11 cellular contexts compared by ENCODE assay signal in genomic region chr2:100561191-100561590, GRCh38. TPM values are rescaled to one million over a fixed set of nuclear protein-coding genes. Genes with fewer than 3 reads are reported as not detected.
DNase-seq lines count a peak whose midpoint lies in the region; ATAC-seq and TF ChIP-seq lines count a peak whose summit lies in the region.
"Had no signal": no experiment of that assay in that cellular context is flagged by ENCODE, and none has a peak within 500 bp of the region (broad histone marks: within the 10 kb centered on the region; RNA-seq: fewer than 3 reads in every experiment).

No MANE protein-coding gene starts in this region.

- H3K9me3 ChIP-seq in Caco-2, result no peaks in the 10 kb centered on the region
- H3K9me3 ChIP-seq in neutrophil, result no peaks in the 10 kb centered on the region
- H3K9me3 ChIP-seq in upper lobe of left lung, result no peaks in the 10 kb centered on the region

- POLR2A ChIA-PET in Caco-2 (lab: Charles Lee), result no interaction called here

- H3K36me3 ChIP-seq in Caco-2 (ENCODE audit: control insufficient read depth, insufficient read depth, low read length) (no peaks in the 10 kb centered on the region), neutrophil (no peaks in the 10 kb centered on the region), upper lobe of left lung (peaks cover 0 to under 1% (median under 1%) of the 10 kb centered on the region in 4 donors)

- H3K27ac Mint-ChIP-seq in Caco-2 (ENCODE audit: unreplicated experiment), result no peak overlapping the region

- H3K4me1 ChIP-seq in Caco-2, result no peaks in the 10 kb centered on the region
- peaks cover 13 to 19% of the 10 kb centered on the region in 2 experiments for H3K4me1 ChIP-seq in neutrophil (ENCODE audit: control insufficient read depth in 1 of 2, insufficient read depth in 1 of 2, low read depth in 1 of 2, low read length in 1 of 2)
- peaks cover 7 to 28% (median 14%) of the 10 kb centered on the region in 4 donors for H3K4me1 ChIP-seq in upper lobe of left lung

- H3K9me3 Mint-ChIP-seq in Caco-2 (ENCODE audit: unreplicated experiment), result no peaks in the 10 kb centered on the region

- no peaks in the 10 kb centered on the region for H3K4me1 Mint-ChIP-seq in Caco-2 (ENCODE audit: low read depth, unreplicated experiment)

- peaks cover 9% of the 10 kb centered on the region for H3K36me3 Mint-ChIP-seq in Caco-2 (ENCODE audit: insufficient read depth, unreplicated experiment)

- peak overlapping the region in 55 of 59 donors; percentile 2 to 99 (median 96) for H3K27ac ChIP-seq in dorsolateral prefrontal cortex
- peak overlapping the region; percentile 83 for H3K27ac ChIP-seq in neutrophil
- H3K27ac ChIP-seq in upper lobe of left lung, result peak overlapping the region in 2 of 4 donors; percentile 90 to 94

- H3K27me3 Mint-ChIP-seq in Caco-2 (ENCODE audit: insufficient read depth, unreplicated experiment), result no peaks in the 10 kb centered on the region

- no peak for TF ChIP-seq POLR2A in upper lobe of left lung (IDR thresholded peaks at IDR 0.05)

- TF ChIP-seq CTCF in Caco-2 (IDR thresholded peaks at IDR 0.05; ENCODE audit: insufficient read depth in 1 of 2, low read depth in 1 of 2, low read length in 1 of 2, severe bottlenecking in 1 of 2, unreplicated experiment in 1 of 2) (no peak), dorsolateral prefrontal cortex (IDR thresholded peaks at IDR 0.05 in 54 of 56, conservative IDR thresholded peaks at IDR 0.05 in 2 of 56; ENCODE audit: low read depth in 1 of 56, partially characterized antibody in 56 of 56) (no peak), neutrophil (IDR thresholded peaks at IDR 0.05) (no peak), upper lobe of left lung (IDR thresholded peaks at IDR 0.05) (no peak)

- intact Hi-C loops in Caco-2 (cut with micrococcal nuclease; ENCODE audit: unreplicated experiment) (no loop called here), dorsolateral prefrontal cortex (cut with DNase I) (loop anchor here in 1 of 2 donors (5.0 kb wide), 1 partner anchor 144 kb away; the partner anchor contains the start of gene CHST10)

- DNase-seq in Caco-2, result no peak
- peak; percentile 21 for DNase-seq in M059J (ENCODE audit: low read depth)
- no peak for DNase-seq in dorsolateral prefrontal cortex
- DNase-seq in Ammon's horn (ENCODE audit: low spot score), result no peak
- DNase-seq in COLO829 (ENCODE audit: low spot score), result no peak
- DNase-seq in upper lobe of left lung, result no peak
- DNase-seq in cortex of kidney (lab: John Stamatoyannopoulos, UW), result no peak
- DNase-seq: kidney glomerular epithelial cell; right cardiac atrium; stimulated activated CD8-positive, alpha-beta memory T cell treated with anti-CD3 and anti-CD28 coated beads, Interleukin-4, amount 100 ng/mL, for 48 hours had no signal

- ATAC-seq in upper lobe of left lung (ENCODE audit: low FRiP score in 2 of 2), result no peak
- ATAC-seq: right cardiac atrium had no signal

- H3K4me3 ChIP-seq in Caco-2 (ENCODE audit: low read depth, low read length), result no peak overlapping the region
- no peak overlapping the region for H3K4me3 ChIP-seq in dorsolateral prefrontal cortex
- no peak overlapping the region for H3K4me3 ChIP-seq in neutrophil (ENCODE audit: low read depth in 1 of 2, low read length in 1 of 2)
- no peak overlapping the region for H3K4me3 ChIP-seq in upper lobe of left lung

- H3K4me3 Mint-ChIP-seq in Caco-2 (ENCODE audit: unreplicated experiment), result peak overlapping the region; percentile 31

- 95 to 98% methylated on average over 4 of the region's 4 CpGs for WGBS in upper lobe of left lung, 2 donors

- CTCF ChIA-PET in Caco-2 (lab: Charles Lee), result interaction anchor here (0.6 kb wide), 1 partner anchor 11 kb away, joined by 4 read pairs; no protein-coding TSS in a partner anchor

- TF ChIP-seq EP300 in upper lobe of left lung (IDR thresholded peaks at IDR 0.05), result no peak

- H3K27me3 ChIP-seq in Caco-2 (replicated peaks; ENCODE audit: control insufficient read depth, insufficient read depth, low read length), result no peaks in the 10 kb centered on the region
- no peaks in the 10 kb centered on the region for H3K27me3 ChIP-seq in dorsolateral prefrontal cortex
- H3K27me3 ChIP-seq in neutrophil, result no peaks in the 10 kb centered on the region
- H3K27me3 ChIP-seq in upper lobe of left lung, result no peaks in the 10 kb centered on the region

- no TSS peak for BruUV-seq in Caco-2 (replicated peaks; lab: Mats Ljungman, UMichigan)

RNA-seq across cellular contexts. Expression of gene PDCL3, which starts 1.6 kb away (rescaled TPM):
- total RNA-seq in Caco-2 (2022), result 21.1 and 21.3 TPM in 2 replicates
- total RNA-seq in M059J (2014; rRNA removed; shearing (Covaris generic)), result 10.9 and 18.7 TPM in 2 replicates
- total RNA-seq in dorsolateral prefrontal cortex, result 10 to 100 TPM in 119 of 120 experiments, 1 to 10 TPM in 1; 9.0 to 26.2 (median 16.6) TPM
- 10 to 100 TPM in 5 of 6 donors, 1 to 10 TPM in 1; 6.3 to 21.7 (median 15.0) TPM for total RNA-seq in upper lobe of left lung
